Comparison of ENCODE assay signal across 10 cellular contexts in the genomic region with DNA sequence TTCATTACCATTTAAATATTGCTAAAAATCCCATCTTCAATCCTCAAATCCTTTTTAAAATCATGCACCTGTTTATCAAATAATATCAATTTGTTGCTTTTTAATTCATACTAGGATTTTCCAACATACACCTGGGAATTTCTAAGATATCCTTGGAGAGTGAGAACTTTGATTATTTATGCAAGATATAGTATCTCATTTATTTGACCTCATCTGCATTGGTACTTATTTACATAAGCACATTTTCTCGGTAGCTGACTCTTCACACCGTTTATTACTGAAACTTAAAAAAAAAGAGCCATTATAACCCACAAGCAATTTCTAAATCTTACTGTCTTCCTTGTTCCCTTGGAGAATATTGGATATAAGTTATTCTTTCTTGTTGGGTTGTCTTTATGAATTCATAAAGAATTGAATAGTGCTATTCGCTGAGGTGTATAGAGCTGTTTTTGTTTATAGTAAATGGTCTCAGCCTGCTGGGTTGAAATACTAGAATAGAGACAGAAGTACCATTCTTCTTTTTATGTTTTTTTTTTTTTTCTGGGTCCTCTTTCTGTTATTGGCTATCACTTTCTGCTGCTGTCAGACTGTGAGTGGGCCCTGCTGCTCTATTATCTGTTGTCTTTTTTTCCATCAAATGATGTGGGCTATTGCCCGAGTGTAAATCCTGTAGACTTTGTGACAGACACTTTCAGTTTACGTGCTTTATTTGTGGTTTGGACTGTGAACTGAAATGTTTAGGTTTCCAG. TPM values are rescaled to one million over a fixed set of nuclear protein-coding genes. Genes with fewer than 3 reads are reported as not detected.
A peak's percentile ranks its signal among the peaks of the same experiment; 100 is the strongest.
DNase-seq lines count a peak whose midpoint lies in the region; ATAC-seq, FAIRE-seq and TF ChIP-seq lines count a peak whose summit lies in the region.
"Had no signal": no experiment of that assay in that cellular context is flagged by ENCODE, and none has a peak within 500 bp of the region (broad histone marks: within the 10 kb centered on the region; RNA-seq: fewer than 3 reads in every experiment).

No MANE protein-coding gene starts in this region.

- H3K4me3 ChIP-seq in gastroesophageal sphincter, result no peak overlapping the region
- H3K4me3 ChIP-seq: right atrium auricular region had no signal

- WGBS in gastroesophageal sphincter (ENCODE audit: low coverage in 1 of 2), 2 donors, result 76 to 77% methylated on average over 5 of the region's 5 CpGs

- H3K9me3 ChIP-seq in gastroesophageal sphincter, result no peaks in the 10 kb centered on the region
- H3K9me3 ChIP-seq: right atrium auricular region had no signal

- TF ChIP-seq POLR2A in gastroesophageal sphincter (IDR thresholded peaks at IDR 0.05), result no peak

- H3K27ac ChIP-seq in gastroesophageal sphincter, result no peak overlapping the region
- H3K27ac ChIP-seq: right atrium auricular region had no signal

- H3K4me1 ChIP-seq in gastroesophageal sphincter, result peaks cover 0 to 20% (median 12%) of the 10 kb centered on the region in 3 donors

- peak; percentile 7 for DNase-seq in left kidney (ENCODE audit: low read depth, low spot score)
- no peak for DNase-seq in D721Med (ENCODE audit: insufficient read length, low spot score)
- no peak for DNase-seq in AG08396 (ENCODE audit: low spot score)
- DNase-seq in NCI-H1092 (lab: John Stamatoyannopoulos, UW), result no peak
- DNase-seq: activated naive CD4-positive, alpha-beta T cell treated with anti-CD3 and anti-CD28 coated beads, Interleukin-2, amount 50 U/mL, for 16 hours had no signal

- TF ChIP-seq CTCF in D721Med (IDR thresholded peaks at IDR 0.05; ENCODE audit: insufficient read depth, missing control alignments), result no peak
- TF ChIP-seq CTCF in gastroesophageal sphincter (IDR thresholded peaks at IDR 0.05), result no peak

- H3K36me3 ChIP-seq in gastroesophageal sphincter, result no peaks in the 10 kb centered on the region
- H3K36me3 ChIP-seq: right atrium auricular region had no signal

- TF ChIP-seq EP300 in gastroesophageal sphincter (IDR thresholded peaks at IDR 0.05), result no peak

- ATAC-seq in GM18519 (IDR thresholded peaks at IDR 0.05; ENCODE audit: low FRiP score, unreplicated experiment) (peak; percentile 30), GM21786 (IDR thresholded peaks at IDR 0.05; ENCODE audit: unreplicated experiment) (peak; percentile 34), HG03565 (IDR thresholded peaks at IDR 0.05; ENCODE audit: unreplicated experiment) (peak; percentile 27), gastroesophageal sphincter (no peak)

- FAIRE-seq in D721Med (lab: Jason Lieb, UNC), result no peak

- peaks cover 30% of the 10 kb centered on the region for H3K27me3 ChIP-seq in gastroesophageal sphincter
- H3K27me3 ChIP-seq: right atrium auricular region had no signal

RNA-seq across cellular contexts. Expression of gene UGT8, which starts 2.9 kb away (rescaled TPM):
- total RNA-seq in gastroesophageal sphincter, result under 1 TPM in 3 of 4 donors, not detected in 1; 0.27 to 0.96 (median 0.73) TPM
